In genomic region chr11:45026835-45027234, GRCh38 we compare ENCODE assay signal across 13 cellular contexts.
DNase-seq lines count a peak whose midpoint lies in the region; ATAC-seq and TF ChIP-seq lines count a peak whose summit lies in the region.
"Had no signal": no experiment of that assay in that cellular context is flagged by ENCODE, and none has a peak within 500 bp of the region (broad histone marks: within the 10 kb centered on the region; RNA-seq: fewer than 3 reads in every experiment).

No MANE protein-coding gene starts in this region.

- H3K4me1 Mint-ChIP-seq in activated CD4-positive, alpha-beta memory T cell treated with anti-CD3 and anti-CD28 coated beads for 36 hours (ENCODE audit: low read depth): peaks cover 10% of the 10 kb centered on the region

- intact Hi-C loops in left ventricle myocardium inferior (cut with micrococcal nuclease): loop anchor here (10.0 kb wide), 1 partner anchor 72 kb away; the partner anchor contains the start of gene TP53I11
- intact Hi-C loops in vagina (cut with DNase I): no loop called here
- intact Hi-C loops in activated CD4-positive, alpha-beta memory T cell treated with anti-CD3 and anti-CD28 coated beads for 36 hours (cut with micrococcal nuclease): no loop called here

- no peak overlapping the region for H3K4me3 ChIP-seq in BLaER1 treated with 17β-estradiol and CSF1 and Interleukin-3, amounts not matched to agents 10 nM and 100 nM
- H3K4me3 ChIP-seq in left ventricle myocardium inferior (no peak overlapping the region), vagina (no peak overlapping the region)
- H3K4me3 ChIP-seq: dorsolateral prefrontal cortex had no signal

- no peak for TF ChIP-seq POLR2A in vagina (IDR thresholded peaks at IDR 0.05)

- no peaks in the 10 kb centered on the region for H3K27me3 Mint-ChIP-seq in activated CD4-positive, alpha-beta memory T cell treated with anti-CD3 and anti-CD28 coated beads for 36 hours

- POLR2A ChIA-PET in activated CD4-positive, alpha-beta memory T cell treated with anti-CD3 and anti-CD28 coated beads for 36 hours (lab: Charles Lee): interaction anchor here (0.9 kb wide), 1 partner anchor 17 kb away, joined by 3 read pairs; no protein-coding TSS in a partner anchor

- no peaks in the 10 kb centered on the region for H3K9me3 Mint-ChIP-seq in activated CD4-positive, alpha-beta memory T cell treated with anti-CD3 and anti-CD28 coated beads for 36 hours
- H3K9me3 Mint-ChIP-seq: activated naive CD4-positive, alpha-beta T cell treated with anti-CD3 and anti-CD28 coated beads for 36 hours had no signal

- peak overlapping the region in 8 of 11 experiments; percentile 48 to 81 (median 70); a peak in 15 of 22 replicates for H3K9ac ChIP-seq in BLaER1 treated with 17β-estradiol and CSF1 and Interleukin-3, amounts not matched to agents 10 nM and 100 nM

- H3K36me3 ChIP-seq in BLaER1 treated with 17β-estradiol and CSF1 and Interleukin-3, amounts not matched to agents 10 nM and 100 nM: no peaks in the 10 kb centered on the region
- H3K36me3 ChIP-seq in left ventricle myocardium inferior (no peaks in the 10 kb centered on the region), vagina (no peaks in the 10 kb centered on the region)

- peak; percentile 90 for DNase-seq in NCI-H1105 treated with DMSO at 0.1 percent for 48 hours (lab: John Stamatoyannopoulos, UW)
- DNase-seq in NCI-H446 treated with DMSO at 0.1 percent for 48 hours (lab: John Stamatoyannopoulos, UW): peak; percentile 59
- DNase-seq in left ventricle myocardium inferior: no peak
- DNase-seq in vagina (ENCODE audit: extremely low spot score in 2 of 2): no peak
- DNase-seq in kidney tubule cell (ENCODE audit: low spot score): no peak
- DNase-seq in activated CD4-positive, alpha-beta memory T cell treated with anti-CD3 and anti-CD28 coated beads for 36 hours: no peak
- DNase-seq: activated CD4-positive, CD25-positive, alpha-beta regulatory T cell treated with anti-CD3 and anti-CD28 coated beads, Interleukin-2, amount 50 U/mL, for 72 hours; NCI-H187 treated with DMSO at 0.1 percent for 48 hours; stimulated activated CD4-positive, alpha-beta T cell treated with anti-CD3 and anti-CD28 coated beads, Interleukin-12 subunit alpha, Interleukin-12 subunit beta, amount 100 ng/mL, for 4 hours had no signal

- H4K20me1 ChIP-seq in BLaER1 treated with 17β-estradiol and CSF1 and Interleukin-3, amounts not matched to agents 10 nM and 100 nM: no peaks in the 10 kb centered on the region

- no peak overlapping the region for H3K27ac Mint-ChIP-seq in activated CD4-positive, alpha-beta memory T cell treated with anti-CD3 and anti-CD28 coated beads for 36 hours

- no peak for TF ChIP-seq CTCF in left ventricle myocardium inferior (IDR thresholded peaks at IDR 0.05; ENCODE audit: borderline replicate concordance)
- TF ChIP-seq CTCF in vagina (IDR thresholded peaks at IDR 0.05): no peak

- no peaks in the 10 kb centered on the region for H3K36me3 Mint-ChIP-seq in activated CD4-positive, alpha-beta memory T cell treated with anti-CD3 and anti-CD28 coated beads for 36 hours

- no peak overlapping the region for H3K4me3 Mint-ChIP-seq in activated CD4-positive, alpha-beta memory T cell treated with anti-CD3 and anti-CD28 coated beads for 36 hours
- H3K4me3 Mint-ChIP-seq: activated naive CD4-positive, alpha-beta T cell treated with anti-CD3 and anti-CD28 coated beads for 36 hours had no signal

- H3K27ac ChIP-seq in BLaER1 treated with 17β-estradiol and CSF1 and Interleukin-3, amounts not matched to agents 10 nM and 100 nM: peak overlapping the region in 10 of 11 experiments; percentile 42 to 93 (median 84); a peak in 19 of 22 replicates
- H3K27ac ChIP-seq in left ventricle myocardium inferior (replicated peaks): peak overlapping the region; percentile 73
- no peak overlapping the region for H3K27ac ChIP-seq in vagina

- peak overlapping the region; percentile 23 to 85 (median 78); a peak in 17 of 22 replicates for H3K4me2 ChIP-seq in BLaER1 treated with 17β-estradiol and CSF1 and Interleukin-3, amounts not matched to agents 10 nM and 100 nM

- CTCF ChIA-PET in activated CD4-positive, alpha-beta memory T cell treated with anti-CD3 and anti-CD28 coated beads for 36 hours (lab: Charles Lee): interaction anchor here (1.0 kb wide), 1 partner anchor 78 kb away, joined by 3 read pairs; no protein-coding TSS in a partner anchor

- peaks cover 58 to 100% (median 95%) of the 10 kb centered on the region in 10 experiments for H3K4me1 ChIP-seq in BLaER1 treated with 17β-estradiol and CSF1 and Interleukin-3, amounts not matched to agents 10 nM and 100 nM
- H3K4me1 ChIP-seq in left ventricle myocardium inferior (peaks cover 53% of the 10 kb centered on the region), vagina (peaks cover 12% of the 10 kb centered on the region)

- no peaks in the 10 kb centered on the region for H3K27me3 ChIP-seq in BLaER1 treated with 17β-estradiol and CSF1 and Interleukin-3, amounts not matched to agents 10 nM and 100 nM
- no peaks in the 10 kb centered on the region for H3K27me3 ChIP-seq in left ventricle myocardium inferior (ENCODE audit: low read depth)
- no peaks in the 10 kb centered on the region for H3K27me3 ChIP-seq in vagina
- H3K27me3 ChIP-seq: dorsolateral prefrontal cortex had no signal

- no peak for ATAC-seq in GM18907 (IDR thresholded peaks at IDR 0.05; ENCODE audit: unreplicated experiment)

- H3K9me3 ChIP-seq in BLaER1 treated with 17β-estradiol and CSF1 and Interleukin-3, amounts not matched to agents 10 nM and 100 nM (replicated peaks in 1 of 11): peaks cover 0 to 3% (median 0%) of the 10 kb centered on the region in 11 experiments; a peak in 4 of 22 replicates
- no peaks in the 10 kb centered on the region for H3K9me3 ChIP-seq in left ventricle myocardium inferior (replicated peaks)
- H3K9me3 ChIP-seq in vagina: no peaks in the 10 kb centered on the region

Comparison
In these comparisons a context has a peak if more than half of its experiments do, and no peak if none do; other contexts are left out.
1. DNase-seq: peak in NCI-H1105 treated with DMSO at 0.1 percent for 48 hours (single experiment) and NCI-H446 treated with DMSO at 0.1 percent for 48 hours (single experiment); none in left ventricle myocardium inferior (single experiment), vagina (0 of 2), kidney tubule cell (single experiment) and activated CD4-positive, alpha-beta memory T cell treated with anti-CD3 and anti-CD28 coated beads for 36 hours (single experiment).